In the genomic region with DNA sequence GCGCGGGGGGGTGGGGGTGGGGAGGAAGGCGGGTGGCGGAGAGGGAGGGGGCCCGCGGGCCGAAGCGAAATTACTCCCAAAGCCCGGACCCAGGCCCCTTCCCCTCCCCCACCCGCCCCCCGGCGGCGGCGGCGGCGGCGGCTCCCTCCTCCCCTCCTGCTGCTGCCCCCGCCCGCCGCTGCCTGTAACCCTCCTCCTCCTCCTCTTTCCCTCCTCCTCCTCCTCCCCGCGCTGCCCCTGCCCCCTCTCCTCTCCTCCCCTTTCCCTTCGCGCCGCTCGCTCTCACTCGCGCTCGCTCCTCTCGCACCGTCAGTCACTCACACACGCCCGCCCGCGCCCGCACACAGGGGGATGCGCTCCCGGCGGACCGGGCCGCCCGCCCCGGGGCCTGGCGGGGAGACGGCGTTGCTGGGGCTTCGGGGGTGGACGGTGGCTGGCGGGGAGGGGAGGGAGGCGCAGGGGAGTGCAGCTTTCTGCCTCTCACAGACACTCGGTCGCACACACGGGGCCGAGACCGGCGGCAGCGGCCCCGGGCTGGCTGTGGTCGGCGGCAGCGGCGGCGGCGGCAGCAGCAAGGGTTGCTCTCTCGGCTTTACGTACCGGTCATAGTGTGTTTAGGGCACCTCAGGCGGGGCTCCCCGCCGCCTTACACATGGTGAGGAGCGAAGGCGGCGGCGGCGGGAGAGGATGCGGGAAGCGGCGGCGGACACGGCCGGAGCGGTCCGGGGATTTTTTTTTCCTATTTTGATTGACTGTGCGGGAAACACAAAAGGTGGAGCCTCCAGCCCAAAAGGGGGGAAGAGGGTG, we compare ENCODE assay signal across 7 cellular contexts.
DNase-seq lines count a peak whose midpoint lies in the region; ATAC-seq and TF ChIP-seq lines count a peak whose summit lies in the region.

No MANE protein-coding gene starts in this region.

- no peaks in the 10 kb centered on the region for H3K27me3 ChIP-seq in layer of hippocampus (ENCODE audit: control insufficient read depth, insufficient read depth, low read length)

- TF ChIP-seq CTCF in choroid plexus epithelial cell (conservative IDR thresholded peaks at IDR 0.05; ENCODE audit: low read depth, low read length): no peak

- H3K4me3 ChIP-seq in choroid plexus epithelial cell (ENCODE audit: low read depth, low read length): peak overlapping the region; percentile 89

- DNase-seq in NCI-H446 (lab: John Stamatoyannopoulos, UW): peak; percentile 51 to 82
- peak; percentile 89 to 90 for DNase-seq in activated CD4-positive, alpha-beta T cell treated with anti-CD3 and anti-CD28 coated beads for 4 hours
- peak; percentile 92 for DNase-seq in choroid plexus epithelial cell (ENCODE audit: low read depth)
- DNase-seq in stimulated activated CD4-positive, alpha-beta T cell treated with anti-CD3 and anti-CD28 coated beads, Interleukin-1b, Interleukin-23, amount 100 ng/mL, for 48 hours: peak; percentile 90

- ATAC-seq in GM18498 (IDR thresholded peaks at IDR 0.05; ENCODE audit: unreplicated experiment) (peak; percentile 30), HG02973 (IDR thresholded peaks at IDR 0.05; ENCODE audit: unreplicated experiment) (peak; percentile 16)

- peak overlapping the region; percentile 99 for H3K27ac ChIP-seq in layer of hippocampus (ENCODE audit: low read depth, low read length)

Comparison
In these comparisons a context has a peak if more than half of its experiments do, and no peak if none do; other contexts are left out.
1. Peak in every context shown above with its lines: DNase-seq, ATAC-seq, H3K4me3 ChIP-seq and H3K27ac ChIP-seq.